Comparison of ENCODE assay signal across 10 cellular contexts in the genomic region with DNA sequence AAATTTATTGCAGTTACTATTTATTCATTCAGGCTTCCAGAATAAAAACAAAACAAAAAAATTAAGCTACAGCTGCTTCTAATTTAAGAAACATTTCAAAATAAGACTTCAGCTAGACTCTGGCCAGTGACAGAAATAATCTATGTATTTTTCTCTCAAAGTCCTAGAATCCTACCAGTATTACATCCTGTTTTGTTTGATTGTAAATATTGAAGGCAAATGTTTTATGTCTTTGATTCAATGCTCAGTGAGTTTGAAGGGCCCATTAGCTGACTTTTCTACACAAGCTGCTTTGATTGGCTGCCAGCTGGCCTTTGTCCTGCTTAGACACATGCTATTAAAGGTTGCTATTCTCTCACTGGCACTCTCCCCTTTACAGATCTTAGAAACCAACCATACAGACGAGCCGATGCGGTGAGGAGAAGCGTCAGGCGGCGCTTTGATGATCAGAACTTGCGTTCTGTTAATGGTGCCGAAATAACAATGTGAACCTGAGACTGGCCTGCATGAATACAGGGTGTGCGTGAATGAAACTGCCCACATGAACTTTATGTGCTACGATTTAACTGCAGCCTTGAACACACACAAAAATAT.
DNase-seq lines count a peak whose midpoint lies in the region; ATAC-seq and TF ChIP-seq lines count a peak whose summit lies in the region.
"Had no signal": no experiment of that assay in that cellular context is flagged by ENCODE, and none has a peak within 500 bp of the region (broad histone marks: within the 10 kb centered on the region; RNA-seq: fewer than 3 reads in every experiment).

No MANE protein-coding gene starts in this region.

- DNase-seq in MG63 (peak; percentile 47), adipocyte (ENCODE audit: low read depth) (peak; percentile 54), right cardiac atrium (peak; percentile 73 to 88 (median 80)), smooth muscle cell (lab: John Stamatoyannopoulos, UW; ENCODE audit: unreplicated experiment) (no peak)
- no peak for DNase-seq in stimulated activated CD4-positive, alpha-beta T cell treated with anti-CD3 and anti-CD28 coated beads, Interleukin-1b, Interleukin-23, amount 100 ng/mL, for 48 hours
- DNase-seq in NK-92 treated with Interleukin-12 subunit alpha and Interleukin-12 subunit beta, amount 100 ng/mL, for 24 hours (lab: John Stamatoyannopoulos, UW) = no peak
- DNase-seq: activated CD8-positive, alpha-beta T cell treated with anti-CD3 and anti-CD28 coated beads for 36 hours; islet precursor cell had no signal

- no peaks in the 10 kb centered on the region for H4K20me1 ChIP-seq in smooth muscle cell (ENCODE audit: low read depth)

- TF ChIP-seq CTCF in smooth muscle cell (IDR thresholded peaks at IDR 0.05; ENCODE audit: borderline replicate concordance, insufficient read depth, poor library complexity, severe bottlenecking) = no peak

- H3K4me1 ChIP-seq in adipocyte (ENCODE audit: control insufficient read depth, insufficient read depth, low read length) (peaks cover 27% of the 10 kb centered on the region), right cardiac atrium (ENCODE audit: control insufficient read depth, insufficient read depth, low read length) (no peaks in the 10 kb centered on the region), smooth muscle cell (ENCODE audit: low read depth) (peaks cover 5% of the 10 kb centered on the region)

- H3K27me3 ChIP-seq in MG63 (no peaks in the 10 kb centered on the region), adipocyte (replicated peaks; ENCODE audit: control insufficient read depth, insufficient read depth, low read length) (no peaks in the 10 kb centered on the region), right cardiac atrium (ENCODE audit: control insufficient read depth, insufficient read depth) (no peaks in the 10 kb centered on the region), smooth muscle cell (ENCODE audit: low read depth) (no peaks in the 10 kb centered on the region)

- no peaks in the 10 kb centered on the region for H3K79me2 ChIP-seq in smooth muscle cell (ENCODE audit: low read depth)

- WGBS in right cardiac atrium = 58% methylated on average over 10 of the region's 10 CpGs
- WGBS in smooth muscle cell (ENCODE audit: low lambda C conversion rate) = 93% methylated on average over 10 of the region's 10 CpGs

- peak overlapping the region; percentile 51 for H3K4me2 ChIP-seq in smooth muscle cell

- H3F3A ChIP-seq in smooth muscle cell (ENCODE audit: low read depth) = peaks cover 7% of the 10 kb centered on the region

- H3K36me3 ChIP-seq in MG63 (peaks cover 22% of the 10 kb centered on the region), adipocyte (ENCODE audit: control insufficient read depth, insufficient read depth, low read length, severe bottlenecking) (peaks cover 58% of the 10 kb centered on the region), smooth muscle cell (ENCODE audit: low read depth) (no peaks in the 10 kb centered on the region)

- ATAC-seq in right cardiac atrium = peak; percentile 74 to 78
- no peak for ATAC-seq in HG02852 (IDR thresholded peaks at IDR 0.05; ENCODE audit: unreplicated experiment)
- ATAC-seq in GM19324 (IDR thresholded peaks at IDR 0.05; ENCODE audit: low FRiP score, unreplicated experiment) = no peak

- H3K9ac ChIP-seq in adipocyte (ENCODE audit: low read length) (peak overlapping the region; percentile 33), smooth muscle cell (ENCODE audit: low read depth) (peak overlapping the region; percentile 32)

- no peak overlapping the region for H2AFZ ChIP-seq in smooth muscle cell (ENCODE audit: low read depth)

- intact Hi-C loops in right cardiac atrium (cut with DNase I) = no loop called here

- H3K9me3 ChIP-seq in MG63 (no peaks in the 10 kb centered on the region), adipocyte (ENCODE audit: control insufficient read depth, low read length) (no peaks in the 10 kb centered on the region), right cardiac atrium (ENCODE audit: control insufficient read depth, low read length) (no peaks in the 10 kb centered on the region), smooth muscle cell (replicated peaks; ENCODE audit: low read depth) (no peaks in the 10 kb centered on the region)

- no peak overlapping the region for H3K4me3 ChIP-seq in MG63
- H3K4me3 ChIP-seq in adipocyte (ENCODE audit: low read length) = peak overlapping the region; percentile 44
- H3K4me3 ChIP-seq in right cardiac atrium (ENCODE audit: low read length) = no peak overlapping the region
- no peak overlapping the region for H3K4me3 ChIP-seq in smooth muscle cell

- H3K27ac ChIP-seq in right cardiac atrium (ENCODE audit: low read length) (no peak overlapping the region), smooth muscle cell (ENCODE audit: low read depth) (peak overlapping the region; percentile 90)

Comparison
In these comparisons a context has a peak if more than half of its experiments do, and no peak if none do; other contexts are left out.
1. DNase-seq: peak in MG63 (single experiment), adipocyte (single experiment) and right cardiac atrium (3 of 3); none in smooth muscle cell (single experiment), stimulated activated CD4-positive, alpha-beta T cell treated with anti-CD3 and anti-CD28 coated beads, Interleukin-1b, Interleukin-23, amount 100 ng/mL, for 48 hours (single experiment) and NK-92 treated with Interleukin-12 subunit alpha and Interleukin-12 subunit beta, amount 100 ng/mL, for 24 hours (single experiment).
2. ATAC-seq: peak in right cardiac atrium (2 of 2); none in HG02852 (single experiment) and GM19324 (single experiment).